22 cellular contexts compared by ENCODE assay signal in genomic region chr12:85733441-85733840, GRCh38.
DNase-seq lines count a peak whose midpoint lies in the region; ATAC-seq and TF ChIP-seq lines count a peak whose summit lies in the region.
"Had no signal": no experiment of that assay in that cellular context is flagged by ENCODE, and none has a peak within 500 bp of the region (broad histone marks: within the 10 kb centered on the region; RNA-seq: fewer than 3 reads in every experiment).

No MANE protein-coding gene starts in this region.

- no peaks in the 10 kb centered on the region for H3K27me3 Mint-ChIP-seq in CD4-positive, alpha-beta T cell
- H3K27me3 Mint-ChIP-seq: activated naive CD8-positive, alpha-beta T cell; dendritic cell treated with granulocyte-macrophage colony-stimulating factor and Interleukin-4, amounts not matched to agents 40 ng/mL and 50 ng/mL, for 4 days had no signal

- H3K9me3 Mint-ChIP-seq in CD4-positive, alpha-beta T cell = peaks cover 3% of the 10 kb centered on the region
- H3K9me3 Mint-ChIP-seq: activated T-helper 1 cell treated with anti-CD3 and anti-CD28 coated beads, Interleukin-12 subunit alpha, Interleukin-12 subunit beta, Interleukin-2, Interleukin-4 antibody, amounts not matched to agents 30 ng/mL and 10 ng/mL and 1 ng/mL, durations not matched to agents 14 hours and 24 hours and 36 hours had no signal

- ATAC-seq in IMR-90 (ENCODE audit: low read depth) (no peak), aorta (ENCODE audit: low FRiP score) (no peak)
- no peak for ATAC-seq in CD4-positive, alpha-beta T cell (ENCODE audit: poor library complexity)
- ATAC-seq: stimulated activated naive CD8-positive, alpha-beta T cell treated with anti-CD3 and anti-CD28 coated beads, Interleukin-15, Interleukin-2, amounts not matched to agents 100 U/mL and 50 U/mL, for 24 hours; upper lobe of right lung had no signal

- no peak overlapping the region for H3K4me2 ChIP-seq in IMR-90 (ENCODE audit: low read depth, low read length)

- H3K4me3 Mint-ChIP-seq in CD4-positive, alpha-beta T cell = no peak overlapping the region
- H3K4me3 Mint-ChIP-seq: activated naive CD8-positive, alpha-beta T cell; activated T-helper 1 cell treated with anti-CD3 and anti-CD28 coated beads, Interleukin-12 subunit alpha, Interleukin-12 subunit beta, Interleukin-2, Interleukin-4 antibody, amounts not matched to agents 30 ng/mL and 10 ng/mL and 1 ng/mL, durations not matched to agents 14 hours and 24 hours and 36 hours; dendritic cell treated with granulocyte-macrophage colony-stimulating factor and Interleukin-4, amounts not matched to agents 40 ng/mL and 50 ng/mL, for 4 days had no signal

- DNase-seq in IMR-90 (peak; percentile 10), amniotic epithelial cell (ENCODE audit: low read depth) (peak; percentile 72), fibroblast of pulmonary artery (ENCODE audit: low read depth) (peak; percentile 79), skeletal muscle cell (ENCODE audit: low read depth) (peak; percentile 25), aorta (no peak), SW 1271 (lab: John Stamatoyannopoulos, UW) (no peak), COR-L47 (lab: John Stamatoyannopoulos, UW) (no peak)
- DNase-seq in CD4-positive, alpha-beta T cell = no peak
- DNase-seq: activated CD8-positive, alpha-beta memory T cell treated with anti-CD3 and anti-CD28 coated beads for 24 hours; AML-193; NCI-H1092 treated with DMSO at 0.1 percent for 48 hours; NCI-H2081; NCI-H510A treated with DMSO at 0.1 percent for 48 hours; SHP77 treated with DMSO at 0.1 percent for 48 hours; stimulated activated naive CD8-positive, alpha-beta T cell treated with anti-CD3 and anti-CD28 coated beads, Interleukin-15, Interleukin-2, amounts not matched to agents 100 U/mL and 50 U/mL, for 24 hours; T-helper 2 cell; upper lobe of right lung had no signal

- H3K18ac ChIP-seq in IMR-90 (ENCODE audit: low read depth, low read length) = no peak overlapping the region

- H3K4me1 ChIP-seq in IMR-90 (ENCODE audit: control insufficient read depth, insufficient read depth, low read length) (no peaks in the 10 kb centered on the region), aorta (ENCODE audit: control insufficient read depth in 1 of 2, insufficient read depth in 2 of 2, low read length in 2 of 2) (no peaks in the 10 kb centered on the region)
- H3K4me1 ChIP-seq: breast epithelium, upper lobe of right lung had no signal

- H3K4me1 Mint-ChIP-seq in CD4-positive, alpha-beta T cell (ENCODE audit: low read depth) = no peaks in the 10 kb centered on the region

- TF ChIP-seq POLR2A in IMR-90 (IDR thresholded peaks at IDR 0.05; ENCODE audit: low read depth, low read length) = no peak

- POLR2A ChIA-PET in IMR-90 (lab: Charles Lee; ENCODE audit: unreplicated experiment) = no interaction called here
- POLR2A ChIA-PET in CD4-positive, alpha-beta T cell (lab: Charles Lee) = no interaction called here

- H3K27ac ChIP-seq in IMR-90 (ENCODE audit: insufficient read depth, low read length) = no peak overlapping the region
- H3K27ac ChIP-seq in aorta (ENCODE audit: low read depth in 1 of 2, low read length in 2 of 2) = no peak overlapping the region
- no peak overlapping the region for H3K27ac ChIP-seq in CD4-positive, alpha-beta T cell (ENCODE audit: low read depth, low read length)
- H3K27ac ChIP-seq: breast epithelium, upper lobe of right lung had no signal

- no peak overlapping the region for H4K91ac ChIP-seq in IMR-90 (ENCODE audit: insufficient read depth, low read depth, low read length)

- H3K27ac Mint-ChIP-seq in CD4-positive, alpha-beta T cell = no peak overlapping the region
- H3K27ac Mint-ChIP-seq: activated naive CD8-positive, alpha-beta T cell; activated T-helper 1 cell treated with anti-CD3 and anti-CD28 coated beads, Interleukin-12 subunit alpha, Interleukin-12 subunit beta, Interleukin-2, Interleukin-4 antibody, amounts not matched to agents 30 ng/mL and 10 ng/mL and 1 ng/mL, durations not matched to agents 14 hours and 24 hours and 36 hours; dendritic cell treated with granulocyte-macrophage colony-stimulating factor and Interleukin-4, amounts not matched to agents 40 ng/mL and 50 ng/mL, for 4 days had no signal

- H2BK15ac ChIP-seq in IMR-90 (ENCODE audit: low read depth, low read length) = no peak overlapping the region

- H3K4ac ChIP-seq in IMR-90 (ENCODE audit: low read depth, low read length) = no peak overlapping the region

- H3K23ac ChIP-seq in IMR-90 (ENCODE audit: low read depth, low read length) = no peak overlapping the region

- no peak for TF ChIP-seq CTCF in IMR-90 (conservative IDR thresholded peaks at IDR 0.05; ENCODE audit: low read depth, low read length)
- no peak for TF ChIP-seq CTCF in fibroblast of pulmonary artery (IDR thresholded peaks at IDR 0.05; ENCODE audit: low read length, missing control alignments)
- TF ChIP-seq CTCF in CD4-positive, alpha-beta T cell (IDR thresholded peaks at IDR 0.05) = no peak

- no peaks in the 10 kb centered on the region for H3K79me1 ChIP-seq in IMR-90 (ENCODE audit: low read depth in 1 of 2, low read length in 2 of 2)

- no peak overlapping the region for H2AFZ ChIP-seq in IMR-90 (replicated peaks; ENCODE audit: low read length, poor library complexity)

- H2AK9ac ChIP-seq in IMR-90 (replicated peaks; ENCODE audit: low read depth, low read length, poor library complexity) = no peak overlapping the region

- no peaks in the 10 kb centered on the region for H3K27me3 ChIP-seq in IMR-90 (ENCODE audit: control insufficient read depth, insufficient read depth, low read length)
- no peaks in the 10 kb centered on the region for H3K27me3 ChIP-seq in aorta (ENCODE audit: control insufficient read depth in 1 of 2, insufficient read depth in 2 of 2, low read length in 1 of 2)
- H3K27me3 ChIP-seq in CD4-positive, alpha-beta T cell (ENCODE audit: control insufficient read depth, insufficient read depth, low read length) = no peaks in the 10 kb centered on the region
- H3K27me3 ChIP-seq: breast epithelium, upper lobe of right lung had no signal

- no peak overlapping the region for H4K8ac ChIP-seq in IMR-90 (ENCODE audit: low read depth in 2 of 2, low read length in 2 of 2)

- H3K9me3 ChIP-seq in IMR-90 (ENCODE audit: control insufficient read depth, insufficient read depth, low read length) = no peaks in the 10 kb centered on the region
- H3K9me3 ChIP-seq in aorta (ENCODE audit: control insufficient read depth, low read length) = no peaks in the 10 kb centered on the region
- no peaks in the 10 kb centered on the region for H3K9me3 ChIP-seq in CD4-positive, alpha-beta T cell (ENCODE audit: control insufficient read depth, low read length)
- H3K9me3 ChIP-seq: breast epithelium, upper lobe of right lung had no signal

- no peak overlapping the region for H3K9ac ChIP-seq in IMR-90 (ENCODE audit: low read depth, low read length)

- H3K56ac ChIP-seq in IMR-90 (ENCODE audit: extremely low read depth, insufficient read depth, low read length) = no peak overlapping the region

- WGBS in IMR-90 (ENCODE audit: extremely low coverage in 2 of 2, insufficient read length in 1 of 2), 2 experiments = no CpG with 5 or more reads among the region's 2 CpGs
- WGBS in aorta, 2 donors = 57% methylated on average over 2 of the region's 2 CpGs

- CTCF ChIA-PET in IMR-90 (lab: Yijun Ruan, JAX) = no interaction called here
- CTCF ChIA-PET in CD4-positive, alpha-beta T cell (lab: Charles Lee) = no interaction called here

- dilution Hi-C loops in IMR-90 (cut with HindIII; ENCODE audit: low sequenced_read_pairs, unreplicated experiment) = no loop called here

- in situ Hi-C loops in IMR-90 (cut with MboI; ENCODE audit: low sequenced_read_pairs) = no loop called here

- H3K4me3 ChIP-seq in IMR-90 (ENCODE audit: insufficient read depth, low read depth, low read length) = no peak overlapping the region
- H3K4me3 ChIP-seq in fibroblast of pulmonary artery (replicated peaks; ENCODE audit: low read depth, low read length) = no peak overlapping the region
- H3K4me3 ChIP-seq in skeletal muscle cell (ENCODE audit: low read depth, low read length) = no peak overlapping the region
- no peak overlapping the region for H3K4me3 ChIP-seq in aorta (ENCODE audit: low read length in 2 of 2)
- H3K4me3 ChIP-seq: breast epithelium, lung, upper lobe of right lung had no signal

- intact Hi-C loops in IMR-90 (cut with micrococcal nuclease) (no loop called here), aorta (cut with DNase I) (no loop called here)
- intact Hi-C loops in CD4-positive, alpha-beta T cell (cut with DNase I, micrococcal nuclease) = no loop called here

- no peaks in the 10 kb centered on the region for H3K36me3 Mint-ChIP-seq in CD4-positive, alpha-beta T cell (ENCODE audit: low read depth)
- H3K36me3 Mint-ChIP-seq: activated naive CD8-positive, alpha-beta T cell had no signal

- no peaks in the 10 kb centered on the region for H4K20me1 ChIP-seq in IMR-90 (ENCODE audit: insufficient read depth, low read length)

- no peak overlapping the region for H2BK5ac ChIP-seq in IMR-90 (ENCODE audit: low read depth, low read length, poor library complexity, severe bottlenecking)

- H4K5ac ChIP-seq in IMR-90 (ENCODE audit: low read depth, low read length) = no peak overlapping the region

- H2BK120ac ChIP-seq in IMR-90 (ENCODE audit: low read depth, low read length) = no peak overlapping the region

- no TSS peak for BruUV-seq in IMR-90 (replicated peaks; lab: Mats Ljungman, UMichigan)

- H3K36me3 ChIP-seq in IMR-90 (ENCODE audit: control insufficient read depth, insufficient read depth, low read length) = no peaks in the 10 kb centered on the region
- no peaks in the 10 kb centered on the region for H3K36me3 ChIP-seq in aorta (ENCODE audit: control insufficient read depth in 1 of 2, insufficient read depth in 2 of 2, low read length in 1 of 2)
- H3K36me3 ChIP-seq: breast epithelium, upper lobe of right lung had no signal

- H2BK20ac ChIP-seq in IMR-90 (ENCODE audit: low read depth, low read length) = no peak overlapping the region

- no peaks in the 10 kb centered on the region for H3K9me1 ChIP-seq in IMR-90 (ENCODE audit: insufficient read depth, low read length)

- H2AK5ac ChIP-seq in IMR-90 (ENCODE audit: low read depth, low read length) = no peak overlapping the region

- TF ChIP-seq RAD21 in IMR-90 (IDR thresholded peaks at IDR 0.05; ENCODE audit: low read length) = no peak

- H3K14ac ChIP-seq in IMR-90 (replicated peaks; ENCODE audit: low read depth, low read length) = no peak overlapping the region

TF ChIP-seq in IMR-90, 13 proteins besides CTCF, POLR2A, EP300 and RAD21 (continues in another document):
- TF ChIP-seq FOS (IDR thresholded peaks at IDR 0.05; ENCODE audit: low read depth, low read length) (no peak), BHLHE40 (IDR thresholded peaks at IDR 0.05; ENCODE audit: low read depth, low read length) (no peak), MAZ (IDR thresholded peaks at IDR 0.05; ENCODE audit: borderline replicate concordance, low read depth, low read length) (no peak), RCOR1 (IDR thresholded peaks at IDR 0.05; ENCODE audit: insufficient replicate concordance, low read length) (no peak), MAFK (IDR thresholded peaks at IDR 0.05; ENCODE audit: low read depth, low read length) (no peak)

Comparison
In these comparisons a context has a peak if more than half of its experiments do, and no peak if none do; other contexts are left out.
1. DNase-seq: peak in IMR-90 (single experiment), amniotic epithelial cell (single experiment), fibroblast of pulmonary artery (single experiment) and skeletal muscle cell (single experiment); none in aorta (0 of 2), SW 1271 (0 of 2), COR-L47 (single experiment) and CD4-positive, alpha-beta T cell (0 of 10).